Comparison of ENCODE assay signal across 12 cellular contexts in the genomic region with DNA sequence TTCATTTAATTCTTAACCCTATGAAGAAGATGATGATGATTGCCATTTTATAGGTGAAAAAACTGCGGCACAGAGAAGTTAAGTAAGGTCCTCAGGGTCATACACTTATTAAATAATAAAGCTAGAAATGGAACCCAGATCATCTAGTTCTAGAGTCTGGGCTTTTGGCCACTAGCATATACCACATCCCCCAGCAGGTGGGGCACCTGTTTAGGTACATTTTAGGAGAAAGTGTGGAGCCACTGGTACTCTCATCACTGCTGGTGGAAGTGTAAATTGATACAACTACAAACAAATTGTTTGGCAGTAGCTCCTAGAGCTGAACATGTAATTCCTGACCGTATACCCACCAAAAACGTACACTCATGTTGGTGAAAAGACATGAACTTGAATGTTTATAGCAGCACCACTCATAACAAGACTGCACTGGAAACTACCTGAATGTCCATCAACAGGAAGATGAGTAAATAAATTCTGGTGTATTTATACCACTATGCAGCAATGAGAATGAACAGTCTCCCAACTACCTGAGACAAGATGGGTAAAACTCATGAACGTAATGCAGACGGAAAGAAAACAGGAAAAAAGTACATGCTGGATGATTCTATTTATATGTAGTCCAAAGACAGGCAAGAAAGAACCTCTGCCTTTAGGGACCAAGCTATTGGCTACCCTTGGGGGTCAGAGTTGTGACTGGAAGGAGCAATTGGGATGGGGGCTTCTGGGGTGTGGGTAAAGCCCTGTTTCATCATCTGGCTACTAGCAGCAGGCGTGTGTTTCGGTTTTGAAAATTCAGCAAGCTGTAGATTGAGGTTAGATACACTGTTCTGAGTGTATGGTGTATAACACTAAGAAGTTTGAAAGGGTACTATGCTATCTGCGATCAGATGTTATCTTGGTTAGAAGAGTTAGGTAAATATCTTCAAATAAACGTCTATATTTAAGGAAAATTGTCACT.
DNase-seq lines count a peak whose midpoint lies in the region; ATAC-seq and TF ChIP-seq lines count a peak whose summit lies in the region.
"Had no signal": no experiment of that assay in that cellular context is flagged by ENCODE, and none has a peak within 500 bp of the region (broad histone marks: within the 10 kb centered on the region; RNA-seq: fewer than 3 reads in every experiment).

No MANE protein-coding gene starts in this region.

- H3K27me3 ChIP-seq in body of pancreas, result no peaks in the 10 kb centered on the region

- H3K36me3 ChIP-seq in body of pancreas (replicated peaks in 1 of 2; ENCODE audit: insufficient read depth in 1 of 2, low read depth in 2 of 2), result no peaks in the 10 kb centered on the region

- peak overlapping the region; percentile 44 to 61 for H3K4me3 Mint-ChIP-seq in effector memory CD8-positive, alpha-beta T cell
- no peak overlapping the region for H3K4me3 Mint-ChIP-seq in osteocyte (ENCODE audit: unreplicated experiment)

- TF ChIP-seq POLR2A in body of pancreas (IDR thresholded peaks at IDR 0.05), result no peak

- intact Hi-C loops in sciatic nerve (cut with DNase I), result no loop called here
- intact Hi-C loops in body of pancreas (cut with DNase I), result no loop called here

- H3K4me1 Mint-ChIP-seq in effector memory CD8-positive, alpha-beta T cell (ENCODE audit: low read depth in 2 of 2), result peaks cover 3 to 12% of the 10 kb centered on the region in 2 donors
- H3K4me1 Mint-ChIP-seq in osteocyte (ENCODE audit: unreplicated experiment), result no peaks in the 10 kb centered on the region

- H3K27ac Mint-ChIP-seq in effector memory CD8-positive, alpha-beta T cell, result peak overlapping the region; percentile 55 to 88
- no peak overlapping the region for H3K27ac Mint-ChIP-seq in osteocyte (ENCODE audit: unreplicated experiment)

- no peaks in the 10 kb centered on the region for H3K9me3 ChIP-seq in body of pancreas

- H3K36me3 Mint-ChIP-seq in effector memory CD8-positive, alpha-beta T cell (ENCODE audit: insufficient read depth), result no peaks in the 10 kb centered on the region
- H3K36me3 Mint-ChIP-seq in osteocyte (ENCODE audit: unreplicated experiment), result no peaks in the 10 kb centered on the region

- TF ChIP-seq CTCF in osteocyte (IDR thresholded peaks at IDR 0.05) (no peak), body of pancreas (IDR thresholded peaks at IDR 0.05) (no peak)

- H3K4me1 ChIP-seq in body of pancreas, result no peaks in the 10 kb centered on the region

- ATAC-seq in GM18502 (IDR thresholded peaks at IDR 0.05; ENCODE audit: poor library complexity, unreplicated experiment) (peak; percentile 66), GM19351 (IDR thresholded peaks at IDR 0.05; ENCODE audit: unreplicated experiment) (peak; percentile 51), HG03025 (IDR thresholded peaks at IDR 0.05; ENCODE audit: low FRiP score, unreplicated experiment) (peak; percentile 43), sciatic nerve (no peak), body of pancreas (no peak)
- ATAC-seq in effector memory CD8-positive, alpha-beta T cell (replicated peaks), result peak; percentile 54

- 53 to 61% methylated on average over 9 of the region's 9 CpGs for WGBS in body of pancreas, 2 donors

- H3K27ac ChIP-seq in body of pancreas, result no peak overlapping the region
- H3K27ac ChIP-seq: KMS-11 had no signal

- no peak overlapping the region for H3K4me3 ChIP-seq in body of pancreas

- DNase-seq in effector memory CD8-positive, alpha-beta T cell, result no peak
- DNase-seq in NOMO-1 (lab: John Stamatoyannopoulos, UW; ENCODE audit: unreplicated experiment in 2 of 2) (no peak), osteocyte (ENCODE audit: extremely low spot score, unreplicated experiment) (no peak), sciatic nerve (ENCODE audit: low spot score) (no peak), body of pancreas (no peak)
- DNase-seq: midbrain, NCI-H2029 treated with DMSO at 0.1 percent for 48 hours, retina had no signal

- H3K27me3 Mint-ChIP-seq in effector memory CD8-positive, alpha-beta T cell, result no peaks in the 10 kb centered on the region
- peaks cover 8% of the 10 kb centered on the region for H3K27me3 Mint-ChIP-seq in osteocyte (ENCODE audit: unreplicated experiment)

- no peaks in the 10 kb centered on the region for H3K9me3 Mint-ChIP-seq in effector memory CD8-positive, alpha-beta T cell
- H3K9me3 Mint-ChIP-seq in osteocyte (ENCODE audit: unreplicated experiment), result peaks cover 6% of the 10 kb centered on the region

Comparison
In these comparisons a context has a peak if more than half of its experiments do, and no peak if none do; other contexts are left out.
1. ATAC-seq: peak in GM18502 (single experiment), GM19351 (single experiment), HG03025 (single experiment) and effector memory CD8-positive, alpha-beta T cell (single experiment); none in sciatic nerve (single experiment) and body of pancreas (single experiment).